1 cellular context compared by ENCODE assay signal in genomic region chr12:120539303-120539702, GRCh38.
TF ChIP-seq lines count a peak whose summit lies in the region.

No MANE protein-coding gene starts in this region.

TF ChIP-seq in endothelial cell of umbilical vein, 7 proteins besides CTCF, POLR2A, EP300 and RAD21:
- TF ChIP-seq POLR2AphosphoS5 (IDR thresholded peaks at IDR 0.05; ENCODE audit: insufficient read depth, low read depth, low read length) (no peak), JUN (IDR thresholded peaks at IDR 0.05; ENCODE audit: borderline replicate concordance, insufficient read depth, insufficient read length, low read depth) (no peak), FOS (IDR thresholded peaks at IDR 0.05; ENCODE audit: borderline replicate concordance, insufficient read depth, low read length) (no peak), MYC (IDR thresholded peaks at IDR 0.05; ENCODE audit: low read depth, low read length) (no peak)
